35 cellular contexts compared by ENCODE assay signal in genomic region chr7:82690944-82691343, GRCh38.
"Had no signal": no experiment of that assay in that cellular context is flagged by ENCODE, and none has a peak within 500 bp of the region (broad histone marks: within the 10 kb centered on the region; RNA-seq: fewer than 3 reads in every experiment).

No MANE protein-coding gene starts in this region.

- H3K9me3 ChIP-seq: adrenal gland, body of pancreas, breast epithelium had no signal

- H3K36me3 Mint-ChIP-seq: activated CD4-positive, alpha-beta memory T cell treated with anti-CD3 and anti-CD28 coated beads for 36 hours; activated naive CD4-positive, alpha-beta T cell treated with anti-CD3 and anti-CD28 coated beads, Interleukin-2, amount 50 U/mL, for 72 hours; activated naive CD8-positive, alpha-beta T cell treated with anti-CD3 and anti-CD28 coated beads for 36 hours had no signal

- H3K27me3 Mint-ChIP-seq: activated CD4-positive, alpha-beta memory T cell treated with anti-CD3 and anti-CD28 coated beads for 36 hours; activated CD4-positive, alpha-beta T cell treated with anti-CD3 and anti-CD28 coated beads, Interleukin-2, amount 10 ng/mL, durations not matched to agents 24 days and 14 days; activated CD8-positive, alpha-beta T cell treated with anti-CD3 and anti-CD28 coated beads for 36 hours; activated naive CD8-positive, alpha-beta T cell treated with anti-CD3 and anti-CD28 coated beads for 36 hours; activated T-helper 17 cell treated with anti-CD3 and anti-CD28 coated beads, Interleukin-2, amount 50 U/mL, for 72 hours had no signal

- H3K4me3 Mint-ChIP-seq: activated CD4-positive, alpha-beta memory T cell treated with anti-CD3 and anti-CD28 coated beads for 36 hours; activated CD4-positive, alpha-beta T cell treated with anti-CD3 and anti-CD28 coated beads, Interleukin-2, amount 10 ng/mL, durations not matched to agents 24 days and 14 days; activated CD8-positive, alpha-beta T cell treated with anti-CD3 and anti-CD28 coated beads for 36 hours; activated naive CD4-positive, alpha-beta T cell treated with anti-CD3 and anti-CD28 coated beads for 36 hours; activated naive CD8-positive, alpha-beta T cell treated with anti-CD3 and anti-CD28 coated beads for 36 hours; activated T-cell treated with anti-CD3 and anti-CD28 coated beads, Interleukin-2, amount 50 U/mL, for 4 hours; activated T-cell treated with anti-CD3 and anti-CD28 coated beads, Interleukin-2, amount 50 U/mL, for 72 hours; activated T-helper 1 cell treated with anti-CD3 and anti-CD28 coated beads, Interleukin-12 subunit alpha, Interleukin-12 subunit beta, Interleukin-2, Interleukin-4 antibody, amounts not matched to agents 30 ng/mL and 10 ng/mL and 1 ng/mL, durations not matched to agents 14 hours and 24 hours and 36 hours; activated T-helper 17 cell treated with anti-CD3 and anti-CD28 coated beads, Interleukin-2, amount 50 U/mL, for 72 hours; T-helper 1 cell treated with Interleukin-12 subunit alpha and Interleukin-12 subunit beta and Interleukin-4 antibody, amounts not matched to agents 30 μg/mL and 1 μg/mL, for 36 hours; T-helper 2 cell treated with Interferon-gamma antibody and Interleukin-4, amounts not matched to agents 5 μg/mL and 100 μg/mL, for 36 hours had no signal

- H3K4me1 Mint-ChIP-seq: activated CD4-positive, alpha-beta T cell treated with anti-CD3 and anti-CD28 coated beads, Interleukin-2, amount 10 ng/mL, durations not matched to agents 24 days and 14 days; activated naive CD8-positive, alpha-beta T cell treated with anti-CD3 and anti-CD28 coated beads for 36 hours; activated T-helper 17 cell treated with anti-CD3 and anti-CD28 coated beads, Interleukin-2, amount 50 U/mL, for 72 hours had no signal

- H3K4me1 ChIP-seq: adrenal gland, body of pancreas, breast epithelium had no signal

- H3K9me3 Mint-ChIP-seq: activated CD4-positive, alpha-beta T cell treated with anti-CD3 and anti-CD28 coated beads, Interleukin-2, amount 10 ng/mL, durations not matched to agents 24 days and 14 days; activated naive CD4-positive, alpha-beta T cell treated with anti-CD3 and anti-CD28 coated beads for 36 hours; activated naive CD8-positive, alpha-beta T cell treated with anti-CD3 and anti-CD28 coated beads for 36 hours; activated T-cell treated with anti-CD3 and anti-CD28 coated beads, Interleukin-2, amount 50 U/mL, for 4 hours; activated T-helper 1 cell treated with anti-CD3 and anti-CD28 coated beads, Interleukin-12 subunit alpha, Interleukin-12 subunit beta, Interleukin-2, Interleukin-4 antibody, amounts not matched to agents 30 ng/mL and 10 ng/mL and 1 ng/mL, durations not matched to agents 14 hours and 24 hours and 36 hours; T-helper 2 cell treated with Interferon-gamma antibody and Interleukin-4, amounts not matched to agents 5 μg/mL and 100 μg/mL, for 36 hours had no signal

- H3K27ac ChIP-seq: adrenal gland, body of pancreas, brain microvascular endothelial cell, breast epithelium, VCaP had no signal

- H3K27me3 ChIP-seq: adrenal gland, body of pancreas, brain microvascular endothelial cell, breast epithelium had no signal

- H3K36me3 ChIP-seq: adrenal gland, brain microvascular endothelial cell, breast epithelium had no signal

- DNase-seq: activated CD4-positive, alpha-beta memory T cell treated with anti-CD3 and anti-CD28 coated beads for 36 hours; activated CD4-positive, alpha-beta T cell treated with anti-CD3 and anti-CD28 coated beads for 4 hours; activated CD4-positive, alpha-beta T cell treated with anti-CD3 and anti-CD28 coated beads, Interleukin-2, amount 10 ng/mL, durations not matched to agents 24 days and 14 days; activated CD4-positive, alpha-beta T cell treated with anti-CD3 and anti-CD28 coated beads, Interleukin-2, amount 50 U/mL, for 1 hour; activated CD4-positive, alpha-beta T cell treated with anti-CD3 and anti-CD28 coated beads, Interleukin-2, amount 50 U/mL, for 4 hours; activated CD4-positive, CD25-positive, alpha-beta regulatory T cell; activated CD8-positive, alpha-beta memory T cell treated with anti-CD3 and anti-CD28 coated beads, Interleukin-2, amount 50 U/mL, for 4 hours; activated CD8-positive, alpha-beta T cell treated with anti-CD3 and anti-CD28 coated beads for 36 hours; activated effector memory CD4-positive, alpha-beta T cell treated with anti-CD3 and anti-CD28 coated beads, Interleukin-2, amount 50 U/mL, for 16 hours; activated gamma-delta T cell treated with Interleukin-2 at 50 U/mL for 16 hours; activated naive CD4-positive, alpha-beta T cell; activated naive CD4-positive, alpha-beta T cell treated with anti-CD3 and anti-CD28 coated beads for 36 hours; activated naive CD4-positive, alpha-beta T cell treated with anti-CD3 and anti-CD28 coated beads, Interleukin-2, amount 50 U/mL, for 16 hours; activated naive CD8-positive, alpha-beta T cell treated with anti-CD3 and anti-CD28 coated beads for 36 hours; activated T-cell treated with anti-CD3 and anti-CD28 coated beads for 4 hours; activated T-cell treated with anti-CD3 and anti-CD28 coated beads, Interleukin-2, amount 50 U/mL, for 1 hour; activated T-cell treated with anti-CD3 and anti-CD28 coated beads, Interleukin-2, amount 50 U/mL, for 4 hours; activated T-cell treated with anti-CD3 and anti-CD28 coated beads, Interleukin-2, amount 50 U/mL, for 72 hours; adrenal gland; amniotic stem cell; aorta; body of pancreas; brain microvascular endothelial cell; central memory CD4-positive, alpha-beta T cell; T-helper 1 cell; T-helper 2 cell; T-helper 9 cell had no signal

- H3K4me3 ChIP-seq: adrenal gland, body of pancreas, breast epithelium had no signal

- H3K27ac Mint-ChIP-seq: activated CD4-positive, alpha-beta memory T cell treated with anti-CD3 and anti-CD28 coated beads for 36 hours; activated CD4-positive, alpha-beta T cell treated with anti-CD3 and anti-CD28 coated beads, Interleukin-2, amount 10 ng/mL, durations not matched to agents 24 days and 14 days; activated CD8-positive, alpha-beta T cell treated with anti-CD3 and anti-CD28 coated beads for 36 hours; activated naive CD4-positive, alpha-beta T cell treated with anti-CD3 and anti-CD28 coated beads for 36 hours; activated naive CD4-positive, alpha-beta T cell treated with anti-CD3 and anti-CD28 coated beads, Interleukin-2, amount 50 U/mL, for 72 hours; activated naive CD8-positive, alpha-beta T cell treated with anti-CD3 and anti-CD28 coated beads for 36 hours; activated T-cell treated with anti-CD3 and anti-CD28 coated beads, Interleukin-2, amount 50 U/mL, for 72 hours; activated T-helper 1 cell treated with anti-CD3 and anti-CD28 coated beads, Interleukin-12 subunit alpha, Interleukin-12 subunit beta, Interleukin-2, Interleukin-4 antibody, amounts not matched to agents 30 ng/mL and 10 ng/mL and 1 ng/mL, durations not matched to agents 14 hours and 24 hours and 36 hours; activated T-helper 17 cell treated with anti-CD3 and anti-CD28 coated beads, Interleukin-2, amount 50 U/mL, for 72 hours; T-helper 1 cell treated with Interleukin-12 subunit alpha and Interleukin-12 subunit beta and Interleukin-4 antibody, amounts not matched to agents 30 μg/mL and 1 μg/mL, for 36 hours; T-helper 2 cell treated with Interferon-gamma antibody and Interleukin-4, amounts not matched to agents 5 μg/mL and 100 μg/mL, for 36 hours had no signal

- ATAC-seq: activated CD4-positive, CD25-positive, alpha-beta regulatory T cell treated with anti-CD3 and anti-CD28 coated beads, Interleukin-2, amount 50 U/mL, for 24 hours; activated CD8-positive, alpha-beta T cell treated with anti-CD3 and anti-CD28 coated beads for 36 hours; activated naive CD4-positive, alpha-beta T cell treated with anti-CD3 and anti-CD28 coated beads, Interleukin-2, amount 50 U/mL, for 72 hours; activated T-cell treated with anti-CD3 and anti-CD28 coated beads, Interleukin-2, amount 50 U/mL, for 4 hours; activated T-cell treated with anti-CD3 and anti-CD28 coated beads, Interleukin-2, amount 50 U/mL, for 72 hours; activated T-helper 17 cell treated with anti-CD3 and anti-CD28 coated beads, Interleukin-2, amount 50 U/mL, for 72 hours; body of pancreas had no signal
